Comparison of ENCODE assay signal across 11 cellular contexts in genomic region chr2:129895061-129895460, GRCh38.
DNase-seq lines count a peak whose midpoint lies in the region; ATAC-seq lines count a peak whose summit lies in the region.
"Had no signal": no experiment of that assay in that cellular context is flagged by ENCODE, and none has a peak within 500 bp of the region (broad histone marks: within the 10 kb centered on the region; RNA-seq: fewer than 3 reads in every experiment).

No MANE protein-coding gene starts in this region.

- intact Hi-C loops in cardiac septum (cut with DNase I) (no loop called here), Right ventricle myocardium inferior (cut with DNase I) (no loop called here), posterior vena cava (cut with DNase I) (no loop called here), left colon (cut with DNase I, micrococcal nuclease) (no loop called here)

- peak; percentile 44 for DNase-seq in cardiac septum (ENCODE audit: low spot score)
- no peak for DNase-seq in Right ventricle myocardium inferior (ENCODE audit: missing footprints)
- peak; percentile 21 for DNase-seq in islet precursor cell
- peak; percentile 55 for DNase-seq in posterior vena cava (ENCODE audit: low spot score)
- peak; percentile 38 for DNase-seq in ureter (ENCODE audit: low spot score)
- DNase-seq in SIG-M5 treated with dmso at 0.1 percent for 504 hours (lab: John Stamatoyannopoulos, UW; ENCODE audit: unreplicated experiment): no peak
- DNase-seq in left colon: no peak
- DNase-seq: CD4-positive, alpha-beta memory T cell; DMS79; GM23248 had no signal

- no peak for ATAC-seq in Right ventricle myocardium inferior
- no peak for ATAC-seq in left colon
- ATAC-seq: GM12878 had no signal

Comparison
In these comparisons a context has a peak if more than half of its experiments do, and no peak if none do; other contexts are left out.
1. DNase-seq: peak in cardiac septum (single experiment), islet precursor cell (single experiment), posterior vena cava (single experiment) and ureter (single experiment); none in Right ventricle myocardium inferior (single experiment), SIG-M5 treated with dmso at 0.1 percent for 504 hours (single experiment) and left colon (0 of 2).